5 cellular contexts compared by ENCODE assay signal in genomic region chr11:25991476-25991875, GRCh38.
"Had no signal": no experiment of that assay in that cellular context is flagged by ENCODE, and none has a peak within 500 bp of the region (broad histone marks: within the 10 kb centered on the region; RNA-seq: fewer than 3 reads in every experiment).

No MANE protein-coding gene starts in this region.

- H3K4me2 ChIP-seq: GM23338 had no signal

- H3K27ac ChIP-seq: HL-60 had no signal

- H3K4me3 ChIP-seq: GM23338 had no signal

- ATAC-seq: GM23338, HepG2 had no signal

- DNase-seq: H9, HCEC 1CT had no signal

- H2AFZ ChIP-seq: GM23338 had no signal
